In the genomic region with DNA sequence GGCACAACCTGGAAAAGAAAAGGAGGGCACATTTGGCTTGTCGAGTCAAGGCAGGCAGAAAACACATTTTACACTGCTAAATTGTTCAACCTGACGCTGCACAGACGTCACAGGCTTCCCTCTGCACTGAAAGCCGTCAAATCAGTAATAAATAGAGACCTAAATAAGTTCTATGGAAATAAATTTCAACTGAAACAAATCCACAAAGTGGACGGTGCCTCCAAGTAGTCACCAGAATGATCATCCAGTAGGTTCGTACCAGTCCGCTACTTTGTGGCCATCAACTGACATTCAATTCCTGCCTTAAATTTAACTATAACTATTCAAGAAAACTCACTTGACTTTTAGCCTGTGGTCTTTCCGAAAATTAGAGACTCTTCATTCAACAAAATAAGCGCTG, we compare ENCODE assay signal across 9 cellular contexts. TPM values are rescaled to one million over a fixed set of nuclear protein-coding genes. Genes with fewer than 3 reads are reported as not detected.
DNase-seq lines count a peak whose midpoint lies in the region; ATAC-seq and TF ChIP-seq lines count a peak whose summit lies in the region.
"Had no signal": no experiment of that assay in that cellular context is flagged by ENCODE, and none has a peak within 500 bp of the region (broad histone marks: within the 10 kb centered on the region; RNA-seq: fewer than 3 reads in every experiment).

No MANE protein-coding gene starts in this region.

- POLR2A ChIA-PET in AG04449 (lab: Yijun Ruan, JAX) = no interaction called here
- POLR2A ChIA-PET in naive thymus-derived CD8-positive, alpha-beta T cell (lab: Charles Lee) = no interaction called here

- no peaks in the 10 kb centered on the region for H3K9me3 Mint-ChIP-seq in IgD-negative memory B cell
- H3K9me3 Mint-ChIP-seq in naive thymus-derived CD8-positive, alpha-beta T cell = no peaks in the 10 kb centered on the region

- peaks cover 9 to 19% (median 12%) of the 10 kb centered on the region in 3 donors for H3K4me1 Mint-ChIP-seq in IgD-negative memory B cell
- H3K4me1 Mint-ChIP-seq in naive thymus-derived CD8-positive, alpha-beta T cell = peaks cover 4 to 25% (median 20%) of the 10 kb centered on the region in 4 donors

- ATAC-seq in naive thymus-derived CD8-positive, alpha-beta T cell = no peak
- ATAC-seq in GM21528 (IDR thresholded peaks at IDR 0.05; ENCODE audit: low FRiP score, unreplicated experiment) = no peak
- no peak for ATAC-seq in HG03159 (IDR thresholded peaks at IDR 0.05; ENCODE audit: unreplicated experiment)
- no peak for ATAC-seq in HG03571 (IDR thresholded peaks at IDR 0.05; ENCODE audit: unreplicated experiment)

- H3K27me3 Mint-ChIP-seq in IgD-negative memory B cell = peaks cover 5% of the 10 kb centered on the region
- no peaks in the 10 kb centered on the region for H3K27me3 Mint-ChIP-seq in naive thymus-derived CD8-positive, alpha-beta T cell

- CTCF ChIA-PET in AG04449 (lab: Yijun Ruan, JAX) = interaction anchor here (1.4 to 1.7 kb wide), 5 partner anchors 8 to 38 kb away, joined by 4 to 22 read pairs (median 9); no protein-coding TSS in a partner anchor

- peaks cover 3% of the 10 kb centered on the region for H3K36me3 Mint-ChIP-seq in IgD-negative memory B cell
- H3K36me3 Mint-ChIP-seq in naive thymus-derived CD8-positive, alpha-beta T cell = peaks cover 0 to 16% (median 6%) of the 10 kb centered on the region in 3 donors

- H3K4me3 ChIP-seq in AG04449 (ENCODE audit: low read depth, low read length) (peak overlapping the region; percentile 85), coronary artery (peak overlapping the region; percentile 90)

- TF ChIP-seq CTCF in AG04449 (IDR thresholded peaks at IDR 0.05; ENCODE audit: insufficient read depth, low read length, missing control alignments) = no peak
- TF ChIP-seq CTCF in coronary artery (IDR thresholded peaks at IDR 0.05) = no peak

- H3K27ac ChIP-seq in coronary artery = peak overlapping the region in 1 of 2 donors; percentile 86

- DNase-seq in AG04449 (ENCODE audit: low read depth, low spot score) (no peak), coronary artery (ENCODE audit: low spot score) (no peak), NCI-H1417 treated with DMSO at 0.1 percent for 48 hours (lab: John Stamatoyannopoulos, UW) (no peak)
- DNase-seq in naive thymus-derived CD8-positive, alpha-beta T cell = no peak

- peak overlapping the region; percentile 85 to 93 (median 91) for H3K4me3 Mint-ChIP-seq in IgD-negative memory B cell
- peak overlapping the region; percentile 85 to 97 (median 86) for H3K4me3 Mint-ChIP-seq in naive thymus-derived CD8-positive, alpha-beta T cell

- peak overlapping the region; percentile 81 to 92 (median 91) for H3K27ac Mint-ChIP-seq in IgD-negative memory B cell
- peak overlapping the region; percentile 72 to 96 (median 88) for H3K27ac Mint-ChIP-seq in naive thymus-derived CD8-positive, alpha-beta T cell

RNA-seq across cellular contexts. Expression of a gene that starts 49.0 kb away (rescaled TPM):
- not detected for polyA plus RNA-seq in IgD-negative memory B cell
- total RNA-seq in naive thymus-derived CD8-positive, alpha-beta T cell = not detected
- polyA plus RNA-seq in naive thymus-derived CD8-positive, alpha-beta T cell = not detected
- total RNA-seq: HT1080 had no signal

RNA-seq across cellular contexts. Expression of a gene that starts 54.3 kb away (rescaled TPM):
- polyA plus RNA-seq in IgD-negative memory B cell = 142 TPM
- 10 to 100 TPM; 56.1 to 58.0 TPM for total RNA-seq in naive thymus-derived CD8-positive, alpha-beta T cell
- polyA plus RNA-seq in naive thymus-derived CD8-positive, alpha-beta T cell = 100 to 1,000 TPM in 2 of 3 donors, 10 to 100 TPM in 1; 95.4 to 121 (median 101) TPM
